ENCODE assay signal across 26 cellular contexts in genomic region chr6:115668781-115669180, GRCh38.
"Had no signal": no experiment of that assay in that cellular context is flagged by ENCODE, and none has a peak within 500 bp of the region (broad histone marks: within the 10 kb centered on the region; RNA-seq: fewer than 3 reads in every experiment).

No MANE protein-coding gene starts in this region.

- H3K9me3 ChIP-seq: left lung, pancreas, prostate gland, sigmoid colon, spleen, suprapubic skin, tibial nerve, uterus had no signal

- H3K4me3 ChIP-seq: left lung, lung, pancreas, prostate gland, sigmoid colon, spleen, suprapubic skin, tibial nerve, uterus had no signal

- H3K27me3 Mint-ChIP-seq: naive thymus-derived CD8-positive, alpha-beta T cell; stimulated activated naive CD8-positive, alpha-beta T cell treated with anti-CD3 and anti-CD28 coated beads, Interleukin-15, Interleukin-2, amounts not matched to agents 100 ng/mL and 50 ng/mL, for 24 hours had no signal

- H3K27ac ChIP-seq: left lung, pancreas, prostate gland, sigmoid colon, spleen, suprapubic skin, tibial nerve, uterus had no signal

- FAIRE-seq: keratinocyte, pancreas, small intestine had no signal

- H3K4me1 ChIP-seq: left lung, pancreas, prostate gland, sigmoid colon, spleen, suprapubic skin, tibial nerve, uterus had no signal

- H3K27ac Mint-ChIP-seq: naive thymus-derived CD8-positive, alpha-beta T cell; nephron; stimulated activated effector memory CD8-positive, alpha-beta T cell treated with anti-CD3 and anti-CD28 coated beads, Interleukin-12 subunit alpha, Interleukin-12 subunit beta, amount 100 ng/mL, for 72 hours; stimulated activated naive CD8-positive, alpha-beta T cell treated with anti-CD3 and anti-CD28 coated beads, Interleukin-15, Interleukin-2, amounts not matched to agents 100 ng/mL and 50 ng/mL, for 24 hours; type B pancreatic cell had no signal

- H3K27me3 ChIP-seq: left lung, pancreas, sigmoid colon, spleen, suprapubic skin, tibial nerve, uterus had no signal

- H3K9me3 Mint-ChIP-seq: naive thymus-derived CD8-positive, alpha-beta T cell; nephron; neural crest cell; stimulated activated effector memory CD8-positive, alpha-beta T cell treated with anti-CD3 and anti-CD28 coated beads, Interleukin-12 subunit alpha, Interleukin-12 subunit beta, amount 100 ng/mL, for 72 hours; stimulated activated naive CD8-positive, alpha-beta T cell treated with anti-CD3 and anti-CD28 coated beads, Interleukin-15, Interleukin-2, amounts not matched to agents 100 ng/mL and 50 ng/mL, for 24 hours; type B pancreatic cell had no signal

- H3K4me1 Mint-ChIP-seq: naive thymus-derived CD8-positive, alpha-beta T cell; nephron; neural crest cell; stimulated activated effector memory CD8-positive, alpha-beta T cell treated with anti-CD3 and anti-CD28 coated beads, Interleukin-12 subunit alpha, Interleukin-12 subunit beta, amount 100 ng/mL, for 72 hours had no signal

- H3K36me3 Mint-ChIP-seq: naive thymus-derived CD8-positive, alpha-beta T cell; stimulated activated effector memory CD8-positive, alpha-beta T cell treated with anti-CD3 and anti-CD28 coated beads, Interleukin-12 subunit alpha, Interleukin-12 subunit beta, amount 100 ng/mL, for 72 hours; type B pancreatic cell had no signal

- ATAC-seq: left cardiac atrium; left lung; naive thymus-derived CD8-positive, alpha-beta T cell; pancreas; right cardiac atrium; stimulated activated effector memory CD8-positive, alpha-beta T cell treated with anti-CD3 and anti-CD28 coated beads, Interleukin-12 subunit alpha, Interleukin-12 subunit beta, amount 100 ng/mL, for 72 hours had no signal

- DNase-seq: hippocampal formation; kidney glomerular epithelial cell; left cardiac atrium; left lung; naive thymus-derived CD8-positive, alpha-beta T cell; nucleus accumbens; pancreas; posterior cingulate gyrus; retina; right cardiac atrium; sigmoid colon; small intestine; spleen; stimulated activated CD4-positive, alpha-beta T cell treated with anti-CD3 and anti-CD28 coated beads, Interleukin-4, amount 100 ng/mL, for 24 hours; stimulated activated naive CD4-positive, alpha-beta T cell; uterus had no signal

- H3K4me3 Mint-ChIP-seq: naive thymus-derived CD8-positive, alpha-beta T cell; nephron; neural crest cell; stimulated activated effector memory CD8-positive, alpha-beta T cell treated with anti-CD3 and anti-CD28 coated beads, Interleukin-12 subunit alpha, Interleukin-12 subunit beta, amount 100 ng/mL, for 72 hours; stimulated activated naive CD8-positive, alpha-beta T cell treated with anti-CD3 and anti-CD28 coated beads, Interleukin-15, Interleukin-2, amounts not matched to agents 100 ng/mL and 50 ng/mL, for 24 hours; type B pancreatic cell had no signal

- H3K36me3 ChIP-seq: left lung, pancreas, prostate gland, sigmoid colon, spleen, suprapubic skin, tibial nerve, uterus had no signal
